Comparison of ENCODE assay signal across 24 cellular contexts in genomic region chr14:102212356-102212755, GRCh38.
"Had no signal": no experiment of that assay in that cellular context is flagged by ENCODE, and none has a peak within 500 bp of the region (broad histone marks: within the 10 kb centered on the region; RNA-seq: fewer than 3 reads in every experiment).

No MANE protein-coding gene starts in this region.

- H3K27me3 ChIP-seq: adrenal gland, body of pancreas, esophagus squamous epithelium, heart right ventricle, neural progenitor cell, stomach, tibial nerve had no signal

- ATAC-seq: body of pancreas; heart right ventricle; right cardiac atrium; stimulated activated naive B cell treated with anti-CD40 and anti-IgM and Interleukin-4, amounts not matched to agents 10 μg/mL and 1 μg/mL and 100 μg/mL, for 72 hours had no signal

- H3K9me3 Mint-ChIP-seq: activated naive CD4-positive, alpha-beta T cell treated with anti-CD3 and anti-CD28 coated beads for 36 hours; activated naive CD8-positive, alpha-beta T cell treated with anti-CD3 and anti-CD28 coated beads for 36 hours; activated T-helper 1 cell treated with anti-CD3 and anti-CD28 coated beads, Interleukin-12 subunit alpha, Interleukin-12 subunit beta, Interleukin-2, Interleukin-4 antibody, amounts not matched to agents 30 ng/mL and 10 ng/mL and 1 ng/mL, durations not matched to agents 14 hours and 24 hours and 36 hours; natural killer cell; neural progenitor cell; stimulated activated naive B cell treated with anti-CD40 and anti-IgM and Interleukin-4, amounts not matched to agents 10 μg/mL and 1 μg/mL and 100 μg/mL, for 72 hours had no signal

- H3K4me3 ChIP-seq: adrenal gland, body of pancreas, esophagus squamous epithelium, heart right ventricle, lung, neural progenitor cell, skin epidermis, stomach, tibial nerve had no signal

- H3K36me3 Mint-ChIP-seq: activated naive CD8-positive, alpha-beta T cell treated with anti-CD3 and anti-CD28 coated beads for 36 hours had no signal

- H3K27me3 Mint-ChIP-seq: activated naive CD8-positive, alpha-beta T cell treated with anti-CD3 and anti-CD28 coated beads for 36 hours; stimulated activated naive B cell treated with anti-CD40 and anti-IgM and Interleukin-4, amounts not matched to agents 10 μg/mL and 1 μg/mL and 100 μg/mL, for 72 hours had no signal

- H3K4me3 Mint-ChIP-seq: activated naive CD4-positive, alpha-beta T cell treated with anti-CD3 and anti-CD28 coated beads for 36 hours; activated naive CD8-positive, alpha-beta T cell treated with anti-CD3 and anti-CD28 coated beads for 36 hours; activated T-helper 1 cell treated with anti-CD3 and anti-CD28 coated beads, Interleukin-12 subunit alpha, Interleukin-12 subunit beta, Interleukin-2, Interleukin-4 antibody, amounts not matched to agents 30 ng/mL and 10 ng/mL and 1 ng/mL, durations not matched to agents 14 hours and 24 hours and 36 hours; natural killer cell; neural progenitor cell; stimulated activated naive B cell treated with anti-CD40 and anti-IgM and Interleukin-4, amounts not matched to agents 10 μg/mL and 1 μg/mL and 100 μg/mL, for 72 hours had no signal

- H3K36me3 ChIP-seq: neural progenitor cell had no signal

- H2AFZ ChIP-seq: neural progenitor cell had no signal

- H3K4me2 ChIP-seq: neural progenitor cell had no signal

- H3K27ac Mint-ChIP-seq: activated naive CD4-positive, alpha-beta T cell treated with anti-CD3 and anti-CD28 coated beads for 36 hours; activated naive CD8-positive, alpha-beta T cell treated with anti-CD3 and anti-CD28 coated beads for 36 hours; activated T-helper 1 cell treated with anti-CD3 and anti-CD28 coated beads, Interleukin-12 subunit alpha, Interleukin-12 subunit beta, Interleukin-2, Interleukin-4 antibody, amounts not matched to agents 30 ng/mL and 10 ng/mL and 1 ng/mL, durations not matched to agents 14 hours and 24 hours and 36 hours; natural killer cell; neural progenitor cell; stimulated activated naive B cell treated with anti-CD40 and anti-IgM and Interleukin-4, amounts not matched to agents 10 μg/mL and 1 μg/mL and 100 μg/mL, for 72 hours had no signal

- H3K27ac ChIP-seq: body of pancreas, epithelial cell of prostate, esophagus squamous epithelium, heart right ventricle, neural progenitor cell, skin epidermis, stomach, tibial nerve had no signal

- H3K9me3 ChIP-seq: adrenal gland, body of pancreas, esophagus squamous epithelium, heart right ventricle, stomach, tibial nerve had no signal

- DNase-seq: activated CD4-positive, alpha-beta T cell treated with anti-CD3 and anti-CD28 coated beads for 4 hours; activated CD4-positive, alpha-beta T cell treated with anti-CD3 and anti-CD28 coated beads, Interleukin-2, amount 50 U/mL, for 4 hours; activated effector memory CD4-positive, alpha-beta T cell treated with anti-CD3 and anti-CD28 coated beads, Interleukin-2, amount 50 U/mL, for 16 hours; activated naive CD4-positive, alpha-beta T cell treated with anti-CD3 and anti-CD28 coated beads for 36 hours; activated naive CD8-positive, alpha-beta T cell treated with anti-CD3 and anti-CD28 coated beads for 36 hours; activated T-cell treated with anti-CD3 and anti-CD28 coated beads for 4 hours; body of pancreas; effector CD4-positive, alpha-beta T cell; esophagus squamous epithelium; foreskin melanocyte; heart right ventricle; mesendoderm; natural killer cell; stimulated activated CD4-positive, alpha-beta T cell treated with anti-CD3 and anti-CD28 coated beads, Interleukin-1b, Interleukin-23, amount 100 ng/mL, for 48 hours; stimulated activated naive B cell treated with anti-CD40 and anti-IgM and Interleukin-4, amounts not matched to agents 10 μg/mL and 1 μg/mL and 100 μg/mL, for 72 hours; stomach had no signal
